8 cellular contexts compared by ENCODE assay signal in the genomic region with DNA sequence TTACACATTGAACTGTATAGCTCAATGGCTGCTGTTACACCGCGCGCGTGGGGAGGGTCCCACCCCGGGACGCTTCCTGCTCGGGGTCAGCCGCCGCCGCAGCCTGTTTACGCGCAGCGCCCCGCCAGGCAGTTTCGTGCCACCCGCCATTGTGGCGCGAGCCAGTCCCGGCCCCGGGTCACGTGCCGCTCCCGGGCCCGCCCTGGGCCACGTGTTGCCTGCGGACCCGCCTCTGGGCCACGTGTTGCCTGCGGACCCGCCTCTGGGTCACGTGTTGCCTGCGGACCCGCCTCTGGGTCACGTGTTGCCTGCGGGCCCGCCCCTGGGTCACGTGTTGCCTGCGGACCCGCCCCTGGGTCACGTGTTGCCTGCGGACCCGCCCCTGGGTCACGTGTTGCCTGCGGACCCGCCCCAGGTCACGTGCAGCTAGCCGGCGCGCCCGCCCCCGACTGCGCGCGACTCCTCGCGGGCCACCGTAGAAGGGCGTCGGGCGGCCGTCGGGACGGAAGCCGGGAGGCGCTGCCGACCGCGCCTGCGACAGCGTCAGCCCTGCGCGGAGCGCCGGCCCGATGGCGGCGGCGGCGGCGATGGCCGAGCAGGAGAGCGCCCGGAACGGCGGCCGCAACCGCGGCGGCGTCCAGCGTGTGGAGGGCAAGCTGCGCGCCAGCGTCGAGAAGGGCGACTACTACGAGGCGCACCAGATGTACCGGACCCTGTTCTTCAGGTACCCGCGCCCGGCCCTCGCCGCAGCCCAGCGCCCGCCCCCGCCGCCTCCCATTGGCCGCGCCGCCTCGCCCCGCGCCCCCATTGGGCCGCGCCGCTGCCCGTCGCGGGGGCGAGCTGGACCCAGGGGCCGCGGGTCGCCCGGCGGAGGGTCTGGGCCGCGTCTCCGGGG. TPM values are rescaled to one million over a fixed set of nuclear protein-coding genes. Genes with fewer than 3 reads are reported as not detected.
DNase-seq lines count a peak whose midpoint lies in the region; ATAC-seq and TF ChIP-seq lines count a peak whose summit lies in the region.

A gene with protein sequence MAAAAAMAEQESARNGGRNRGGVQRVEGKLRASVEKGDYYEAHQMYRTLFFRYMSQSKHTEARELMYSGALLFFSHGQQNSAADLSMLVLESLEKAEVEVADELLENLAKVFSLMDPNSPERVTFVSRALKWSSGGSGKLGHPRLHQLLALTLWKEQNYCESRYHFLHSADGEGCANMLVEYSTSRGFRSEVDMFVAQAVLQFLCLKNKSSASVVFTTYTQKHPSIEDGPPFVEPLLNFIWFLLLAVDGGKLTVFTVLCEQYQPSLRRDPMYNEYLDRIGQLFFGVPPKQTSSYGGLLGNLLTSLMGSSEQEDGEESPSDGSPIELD (plus strand): TSS at position 478 of the 895 bp plus-strand sequence. CDS start 92 bp downstream, at position 570.

- H3K4me3 Mint-ChIP-seq in activated T-helper 2 cell treated with anti-CD3 and anti-CD28 coated beads, Interferon-gamma antibody, Interleukin-2, Interleukin-4, amounts not matched to agents 10 μg/mL and 5 μg/mL and 100 μg/mL, durations not matched to agents 14 hours and 24 hours and 36 hours (ENCODE audit: low read depth), result peak within 1 kb of the TSS; percentile 90
- H3K4me3 Mint-ChIP-seq in nephron, result peak within 1 kb of the TSS; percentile 89 to 97 (median 90)
- H3K4me3 Mint-ChIP-seq in stimulated activated naive CD8-positive, alpha-beta T cell treated with anti-CD3 and anti-CD28 coated beads, Interleukin-15, Interleukin-2, amounts not matched to agents 100 ng/mL and 50 ng/mL, for 24 hours, result peak within 1 kb of the TSS; percentile 93

- H3K4me1 ChIP-seq in DND-41 (ENCODE audit: insufficient read depth, low read length), result peaks cover 44% of the 10 kb centered on the region

- no peaks in the 10 kb centered on the region for H3K27me3 Mint-ChIP-seq in activated T-helper 2 cell treated with anti-CD3 and anti-CD28 coated beads, Interferon-gamma antibody, Interleukin-2, Interleukin-4, amounts not matched to agents 10 μg/mL and 5 μg/mL and 100 μg/mL, durations not matched to agents 14 hours and 24 hours and 36 hours (ENCODE audit: low read depth)
- H3K27me3 Mint-ChIP-seq in nephron (ENCODE audit: low read depth), result no peaks in the 10 kb centered on the region
- no peaks in the 10 kb centered on the region for H3K27me3 Mint-ChIP-seq in stimulated activated naive CD8-positive, alpha-beta T cell treated with anti-CD3 and anti-CD28 coated beads, Interleukin-15, Interleukin-2, amounts not matched to agents 100 ng/mL and 50 ng/mL, for 24 hours

- H3K36me3 Mint-ChIP-seq in activated T-helper 2 cell treated with anti-CD3 and anti-CD28 coated beads, Interferon-gamma antibody, Interleukin-2, Interleukin-4, amounts not matched to agents 10 μg/mL and 5 μg/mL and 100 μg/mL, durations not matched to agents 14 hours and 24 hours and 36 hours (ENCODE audit: low read depth), result peaks cover 28% of the 10 kb centered on the region
- H3K36me3 Mint-ChIP-seq in nephron (ENCODE audit: low read depth), result peaks cover 28% of the 10 kb centered on the region
- peaks cover 32% of the 10 kb centered on the region for H3K36me3 Mint-ChIP-seq in stimulated activated naive CD8-positive, alpha-beta T cell treated with anti-CD3 and anti-CD28 coated beads, Interleukin-15, Interleukin-2, amounts not matched to agents 100 ng/mL and 50 ng/mL, for 24 hours (ENCODE audit: low read depth)

- peak within 1 kb of the TSS; percentile 72 to 98; a peak in 3 of 4 replicates for H3K4me3 ChIP-seq in DND-41 (ENCODE audit: low read depth in 1 of 2, low read length in 2 of 2)
- H3K4me3 ChIP-seq in fibroblast of pulmonary artery (replicated peaks; ENCODE audit: low read depth, low read length), result peak within 1 kb of the TSS; percentile 87

- peak within 1 kb of the TSS; percentile 80 for H2AFZ ChIP-seq in DND-41 (ENCODE audit: low read depth, low read length)

- H3K36me3 ChIP-seq in DND-41 (ENCODE audit: insufficient read depth, low read length) (peaks cover 44% of the 10 kb centered on the region), KOPT-K1 (ENCODE audit: insufficient read depth, low read length) (peaks cover 54% of the 10 kb centered on the region)

- H3K79me2 ChIP-seq in DND-41 (ENCODE audit: insufficient read depth, low read length), result peaks cover 48% of the 10 kb centered on the region

- CTCF ChIA-PET in RWPE1 (lab: Yijun Ruan, JAX), result interaction anchor here (1.4 kb wide), 1 partner anchor 90 kb away, joined by 4 read pairs; no protein-coding TSS in a partner anchor

- peak within 1 kb of the TSS; percentile 80 for H3K27ac Mint-ChIP-seq in activated T-helper 2 cell treated with anti-CD3 and anti-CD28 coated beads, Interferon-gamma antibody, Interleukin-2, Interleukin-4, amounts not matched to agents 10 μg/mL and 5 μg/mL and 100 μg/mL, durations not matched to agents 14 hours and 24 hours and 36 hours
- peak within 1 kb of the TSS; percentile 33 to 96 (median 80) for H3K27ac Mint-ChIP-seq in nephron
- H3K27ac Mint-ChIP-seq in stimulated activated naive CD8-positive, alpha-beta T cell treated with anti-CD3 and anti-CD28 coated beads, Interleukin-15, Interleukin-2, amounts not matched to agents 100 ng/mL and 50 ng/mL, for 24 hours, result peak within 1 kb of the TSS; percentile 94

- no peaks in the 10 kb centered on the region for H3K9me3 Mint-ChIP-seq in activated T-helper 2 cell treated with anti-CD3 and anti-CD28 coated beads, Interferon-gamma antibody, Interleukin-2, Interleukin-4, amounts not matched to agents 10 μg/mL and 5 μg/mL and 100 μg/mL, durations not matched to agents 14 hours and 24 hours and 36 hours
- H3K9me3 Mint-ChIP-seq in nephron, result no peaks in the 10 kb centered on the region
- H3K9me3 Mint-ChIP-seq in stimulated activated naive CD8-positive, alpha-beta T cell treated with anti-CD3 and anti-CD28 coated beads, Interleukin-15, Interleukin-2, amounts not matched to agents 100 ng/mL and 50 ng/mL, for 24 hours, result no peaks in the 10 kb centered on the region

- peak within 1 kb of the TSS; percentile 94 for H3K4me2 ChIP-seq in DND-41 (ENCODE audit: insufficient read depth, low read length)

- DNase-seq in DND-41 (peak; percentile 95), RWPE1 (ENCODE audit: low spot score) (peak; percentile 86), fibroblast of pulmonary artery (ENCODE audit: low read depth) (peak; percentile 96)
- DNase-seq in activated T-helper 2 cell treated with anti-CD3 and anti-CD28 coated beads, Interferon-gamma antibody, Interleukin-2, Interleukin-4, amounts not matched to agents 10 μg/mL and 5 μg/mL and 100 μg/mL, durations not matched to agents 14 hours and 24 hours and 36 hours (ENCODE audit: low spot score), result peak; percentile 96

- peaks cover 33% of the 10 kb centered on the region for H4K20me1 ChIP-seq in DND-41 (ENCODE audit: insufficient read depth, low read length)

- H3K27ac ChIP-seq in DND-41 (ENCODE audit: low read length), result peak within 1 kb of the TSS; percentile 81
- H3K27ac ChIP-seq in KOPT-K1 (ENCODE audit: low read depth, low read length, poor library complexity, severe bottlenecking), result peak within 1 kb of the TSS; percentile 71
- peak within 1 kb of the TSS; percentile 85 for H3K27ac ChIP-seq in RWPE1

- peak; percentile 37 for TF ChIP-seq CTCF in DND-41 (IDR thresholded peaks at IDR 0.05; ENCODE audit: borderline replicate concordance, extremely low read depth, low read length, poor library complexity, severe bottlenecking)
- TF ChIP-seq CTCF in RWPE1 (conservative IDR thresholded peaks at IDR 0.05; ENCODE audit: low read depth), result no peak
- no peak for TF ChIP-seq CTCF in fibroblast of pulmonary artery (IDR thresholded peaks at IDR 0.05; ENCODE audit: low read length, missing control alignments)
- peak in 2 of 3 experiments; percentile 12 to 33 for TF ChIP-seq CTCF in nephron (IDR thresholded peaks at IDR 0.05; ENCODE audit: unreplicated experiment in 3 of 3)

- H3K9me3 ChIP-seq in DND-41 (ENCODE audit: insufficient read depth, low read length, severe bottlenecking) (no peaks in the 10 kb centered on the region), KOPT-K1 (ENCODE audit: insufficient read depth, low read length, poor library complexity, severe bottlenecking) (no peaks in the 10 kb centered on the region)

- no peaks in the 10 kb centered on the region for H3K27me3 ChIP-seq in DND-41 (ENCODE audit: insufficient read depth, low read length, poor library complexity)

- ATAC-seq in DND-41 (ENCODE audit: insufficient read depth, low read depth), result peak; percentile 83
- ATAC-seq in GM21737 (IDR thresholded peaks at IDR 0.05; ENCODE audit: unreplicated experiment), result peak; percentile 63

- H3K9ac ChIP-seq in DND-41 (ENCODE audit: low read depth, low read length), result peak within 1 kb of the TSS; percentile 77

- H3K4me1 Mint-ChIP-seq in activated T-helper 2 cell treated with anti-CD3 and anti-CD28 coated beads, Interferon-gamma antibody, Interleukin-2, Interleukin-4, amounts not matched to agents 10 μg/mL and 5 μg/mL and 100 μg/mL, durations not matched to agents 14 hours and 24 hours and 36 hours (ENCODE audit: low read depth), result peaks cover 18% of the 10 kb centered on the region
- H3K4me1 Mint-ChIP-seq in nephron, result peaks cover 41% of the 10 kb centered on the region
- H3K4me1 Mint-ChIP-seq in stimulated activated naive CD8-positive, alpha-beta T cell treated with anti-CD3 and anti-CD28 coated beads, Interleukin-15, Interleukin-2, amounts not matched to agents 100 ng/mL and 50 ng/mL, for 24 hours (ENCODE audit: low read depth), result peaks cover 24% of the 10 kb centered on the region

- POLR2A ChIA-PET in RWPE1 (lab: Yijun Ruan, JAX; ENCODE audit: low non-redundant PET), result no interaction called here

- intact Hi-C loops in activated T-helper 2 cell treated with anti-CD3 and anti-CD28 coated beads, Interferon-gamma antibody, Interleukin-2, Interleukin-4, amounts not matched to agents 10 μg/mL and 5 μg/mL and 100 μg/mL, durations not matched to agents 14 hours and 24 hours and 36 hours (cut with micrococcal nuclease), result loop anchor here (5.0 kb wide), 1 partner anchor 59 kb away; no protein-coding TSS in a partner anchor

RNA-seq across cellular contexts. Expression of the gene that starts here (rescaled TPM):
- total RNA-seq in activated T-helper 2 cell treated with anti-CD3 and anti-CD28 coated beads, Interferon-gamma antibody, Interleukin-2, Interleukin-4, amounts not matched to agents 10 μg/mL and 5 μg/mL and 100 μg/mL, durations not matched to agents 14 hours and 24 hours and 36 hours, result 32.2 and 35.9 TPM in 2 replicates

Comparison
In these comparisons a context has a peak if more than half of its experiments do, and no peak if none do; other contexts are left out.
1. Peak in every context shown above with its lines: DNase-seq, ATAC-seq, H3K4me3 ChIP-seq and H3K27ac ChIP-seq.
2. CTCF ChIP-seq: peak in DND-41 (single experiment) and nephron (2 of 3); none in RWPE1 (single experiment) and fibroblast of pulmonary artery (single experiment).